14 cellular contexts compared by ENCODE assay signal in genomic region chr12:121224591-121224990, GRCh38. TPM values are rescaled to one million over a fixed set of nuclear protein-coding genes. Genes with fewer than 3 reads are reported as not detected.
DNase-seq lines count a peak whose midpoint lies in the region; ATAC-seq and TF ChIP-seq lines count a peak whose summit lies in the region.
"Had no signal": no experiment of that assay in that cellular context is flagged by ENCODE, and none has a peak within 500 bp of the region (broad histone marks: within the 10 kb centered on the region; RNA-seq: fewer than 3 reads in every experiment).

No MANE protein-coding gene starts in this region.

- no peaks in the 10 kb centered on the region for H3K79me2 ChIP-seq in osteoblast (ENCODE audit: insufficient read depth, low read length)

- peaks cover 14% of the 10 kb centered on the region for H3K36me3 ChIP-seq in CD4-positive, CD25-positive, alpha-beta regulatory T cell (ENCODE audit: control insufficient read depth, insufficient read depth, low read length)
- no peaks in the 10 kb centered on the region for H3K36me3 ChIP-seq in osteoblast (ENCODE audit: insufficient read depth, low read length)

- peak overlapping the region; percentile 48 to 81 (median 78) for H3K4me3 Mint-ChIP-seq in CD4-positive, CD25-positive, alpha-beta regulatory T cell

- no peaks in the 10 kb centered on the region for H4K20me1 ChIP-seq in osteoblast (ENCODE audit: insufficient read depth, low read length)

- peak overlapping the region; percentile 35 for H3K4me3 ChIP-seq in CD4-positive, CD25-positive, alpha-beta regulatory T cell (ENCODE audit: low read depth, low read length)
- no peak overlapping the region for H3K4me3 ChIP-seq in osteoblast (ENCODE audit: insufficient read depth, low read length)
- H3K4me3 ChIP-seq: BLaER1 treated with 17β-estradiol and CSF1 and Interleukin-3, amounts not matched to agents 10 nM and 100 nM; HAP-1; PC-9; stomach had no signal

- no peaks in the 10 kb centered on the region for H3K27me3 ChIP-seq in CD4-positive, CD25-positive, alpha-beta regulatory T cell (ENCODE audit: control insufficient read depth, insufficient read depth, low read length)
- H3K27me3 ChIP-seq in osteoblast (ENCODE audit: insufficient read depth, low read length), result no peaks in the 10 kb centered on the region
- H3K27me3 ChIP-seq: BLaER1 treated with 17β-estradiol and CSF1 and Interleukin-3, amounts not matched to agents 10 nM and 100 nM; stomach had no signal

- peaks cover 30% of the 10 kb centered on the region for H3K4me1 ChIP-seq in CD4-positive, CD25-positive, alpha-beta regulatory T cell (ENCODE audit: control insufficient read depth, insufficient read depth, low read length, poor library complexity, severe bottlenecking)
- no peaks in the 10 kb centered on the region for H3K4me1 ChIP-seq in osteoblast (ENCODE audit: insufficient read depth, low read length)
- H3K4me1 ChIP-seq: HAP-1 had no signal

- H3K4me2 ChIP-seq in osteoblast (ENCODE audit: insufficient read depth, low read length), result no peak overlapping the region
- H3K4me2 ChIP-seq: PC-9 had no signal

- ATAC-seq in CD4-positive, CD25-positive, alpha-beta regulatory T cell (ENCODE audit: low read depth in 2 of 2), result peak; percentile 61
- ATAC-seq in HG02798 (IDR thresholded peaks at IDR 0.05; ENCODE audit: poor library complexity, unreplicated experiment) (no peak), GM19035 (IDR thresholded peaks at IDR 0.05; ENCODE audit: unreplicated experiment) (no peak)

- TF ChIP-seq CTCF in osteoblast (IDR thresholded peaks at IDR 0.05; ENCODE audit: extremely low read depth, low read depth, low read length), result no peak

- peak in 2 of 3 donors; percentile 42 to 90 for DNase-seq in CD4-positive, CD25-positive, alpha-beta regulatory T cell
- DNase-seq in T-helper 2 cell (peak in 3 of 5 experiments; percentile 26 to 94 (median 48)), osteoblast (ENCODE audit: insufficient read length, low spot score, missing footprints) (peak; percentile 29), NCI-H345 treated with DMSO at 0.1 percent for 48 hours (lab: John Stamatoyannopoulos, UW; ENCODE audit: unreplicated experiment) (no peak), midbrain (lab: John Stamatoyannopoulos, UW) (no peak)
- DNase-seq in activated effector memory CD4-positive, alpha-beta T cell treated with Interleukin-2 at 50 U/mL for 16 hours, result peak; percentile 75
- DNase-seq: erythroblast, NCI-H446 treated with DMSO at 0.1 percent for 48 hours, PC-9, stomach had no signal

- peaks cover 9% of the 10 kb centered on the region for H3K36me3 Mint-ChIP-seq in CD4-positive, CD25-positive, alpha-beta regulatory T cell

- H3K27me3 Mint-ChIP-seq in CD4-positive, CD25-positive, alpha-beta regulatory T cell, result no peaks in the 10 kb centered on the region

- H3K27ac Mint-ChIP-seq in CD4-positive, CD25-positive, alpha-beta regulatory T cell, result peak overlapping the region; percentile 91 to 98 (median 96)

- H3K9me3 Mint-ChIP-seq in CD4-positive, CD25-positive, alpha-beta regulatory T cell, result peaks cover 0 to 2% (median 0%) of the 10 kb centered on the region in 7 donors

- no peaks in the 10 kb centered on the region for H3K9me3 ChIP-seq in CD4-positive, CD25-positive, alpha-beta regulatory T cell (ENCODE audit: control insufficient read depth in 2 of 2, low read length in 2 of 2)
- H3K9me3 ChIP-seq in osteoblast (ENCODE audit: low read depth, low read length), result no peaks in the 10 kb centered on the region
- H3K9me3 ChIP-seq: BLaER1 treated with 17β-estradiol and CSF1 and Interleukin-3, amounts not matched to agents 10 nM and 100 nM; HAP-1; stomach had no signal

- peak overlapping the region; percentile 57 for H3K27ac ChIP-seq in CD4-positive, CD25-positive, alpha-beta regulatory T cell (ENCODE audit: insufficient read depth, low read length, poor library complexity, severe bottlenecking)
- H3K27ac ChIP-seq in osteoblast (ENCODE audit: low read depth, low read length), result no peak overlapping the region
- H3K27ac ChIP-seq: PC-9 had no signal

- no peak overlapping the region for H2AFZ ChIP-seq in osteoblast (ENCODE audit: low read length)
- H2AFZ ChIP-seq: PC-9 had no signal

- peaks cover 10 to 51% (median 22%) of the 10 kb centered on the region in 4 donors for H3K4me1 Mint-ChIP-seq in CD4-positive, CD25-positive, alpha-beta regulatory T cell

RNA-seq across cellular contexts. Expression of gene P2RX4, which starts 14.7 kb away (rescaled TPM):
- total RNA-seq in CD4-positive, CD25-positive, alpha-beta regulatory T cell, result 38.1 TPM
- polyA plus RNA-seq in CD4-positive, CD25-positive, alpha-beta regulatory T cell, result 10 to 100 TPM; 27.8 to 33.7 (median 28.4) TPM
- 22.1 and 23.5 TPM in 2 replicates for total RNA-seq in osteoblast

Comparison
In these comparisons a context has a peak if more than half of its experiments do, and no peak if none do; other contexts are left out.
1. ATAC-seq: peak in CD4-positive, CD25-positive, alpha-beta regulatory T cell (2 of 2); none in HG02798 (single experiment) and GM19035 (single experiment).
2. DNase-seq: peak in CD4-positive, CD25-positive, alpha-beta regulatory T cell (2 of 3), T-helper 2 cell (3 of 5), activated effector memory CD4-positive, alpha-beta T cell treated with Interleukin-2 at 50 U/mL for 16 hours (single experiment) and osteoblast (single experiment); none in NCI-H345 treated with DMSO at 0.1 percent for 48 hours (single experiment) and midbrain (single experiment).